Comparison of ENCODE assay signal across 1 cellular context in genomic region chr5:123414975-123415374, GRCh38.
TF ChIP-seq lines count a peak whose summit lies in the region.

No MANE protein-coding gene starts in this region.

TF ChIP-seq in endothelial cell of umbilical vein, 7 proteins besides CTCF, POLR2A, EP300 and RAD21 (continued from another document):
- TF ChIP-seq POLR2AphosphoS5 (IDR thresholded peaks at IDR 0.05; ENCODE audit: insufficient read depth, low read depth, low read length) (no peak), MAX (IDR thresholded peaks at IDR 0.05; ENCODE audit: insufficient read depth, insufficient read length) (no peak), MYC (IDR thresholded peaks at IDR 0.05; ENCODE audit: low read depth, low read length) (no peak), EZH2 (IDR thresholded peaks at IDR 0.05; ENCODE audit: borderline replicate concordance, low read depth, low read length, severe bottlenecking) (no peak)
